20 cellular contexts compared by ENCODE assay signal in the genomic region with DNA sequence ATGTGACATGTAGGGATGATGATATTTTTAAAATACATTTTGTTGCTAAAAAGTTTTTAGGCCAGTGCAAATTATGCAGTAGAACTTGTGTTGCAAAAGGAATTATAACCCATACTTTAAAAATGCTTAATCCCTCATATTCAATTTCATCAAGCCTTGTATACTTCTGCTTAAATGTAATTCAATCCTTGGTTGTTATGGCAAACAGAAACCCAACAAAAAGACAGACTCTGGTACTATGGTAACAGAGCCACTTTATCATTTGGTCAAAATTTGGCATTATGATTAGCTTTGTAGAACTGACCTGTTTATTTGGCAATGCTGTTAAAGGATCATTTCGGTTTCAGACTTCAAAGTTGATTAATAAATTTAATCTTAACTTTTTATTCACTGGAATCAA.
DNase-seq lines count a peak whose midpoint lies in the region; ATAC-seq and TF ChIP-seq lines count a peak whose summit lies in the region.
"Had no signal": no experiment of that assay in that cellular context is flagged by ENCODE, and none has a peak within 500 bp of the region (broad histone marks: within the 10 kb centered on the region; RNA-seq: fewer than 3 reads in every experiment).

No MANE protein-coding gene starts in this region.

- no peak for TF ChIP-seq EP300 in SK-N-SH (IDR thresholded peaks at IDR 0.05; ENCODE audit: borderline replicate concordance in 1 of 2, low read depth in 1 of 2, low read length in 1 of 2)

- TF ChIP-seq POLR2A in esophagus squamous epithelium (IDR thresholded peaks at IDR 0.05): no peak

- intact Hi-C loops in Panc1 (cut with micrococcal nuclease; ENCODE audit: unreplicated experiment) (no loop called here), Right ventricle myocardium inferior (cut with DNase I) (no loop called here), esophagus squamous epithelium (cut with DNase I) (no loop called here)

- no peak overlapping the region for H2AFZ ChIP-seq in SK-N-SH (ENCODE audit: low read depth)

- WGBS in SK-N-SH (ENCODE audit: low lambda C conversion rate): 83% methylated on average over 1 of the region's 1 CpG
- 32 to 69% methylated on average over 1 of the region's 1 CpG for WGBS in esophagus squamous epithelium, 2 donors

- H3K27me3 ChIP-seq in SK-N-SH (ENCODE audit: insufficient read depth) (no peaks in the 10 kb centered on the region), Panc1 (ENCODE audit: control insufficient read depth, insufficient read depth, low read length) (no peaks in the 10 kb centered on the region), esophagus squamous epithelium (no peaks in the 10 kb centered on the region)
- H3K27me3 ChIP-seq: BE2C had no signal

- H3K4me1 ChIP-seq in SK-N-SH (ENCODE audit: control insufficient read depth in 1 of 2, insufficient read depth in 2 of 2, low read depth in 1 of 2, low read length in 1 of 2) (peaks cover 5 to 17% of the 10 kb centered on the region in 2 experiments; a peak in 3 of 4 replicates), Panc1 (ENCODE audit: control insufficient read depth, insufficient read depth, low read length) (no peaks in the 10 kb centered on the region), esophagus squamous epithelium (no peaks in the 10 kb centered on the region)

- H3K9me3 ChIP-seq in SK-N-SH (no peaks in the 10 kb centered on the region), Panc1 (ENCODE audit: control insufficient read depth, insufficient read depth, low read depth, low read length) (no peaks in the 10 kb centered on the region), esophagus squamous epithelium (no peaks in the 10 kb centered on the region)
- H3K9me3 ChIP-seq: BE2C had no signal

- POLR2A ChIA-PET in SK-N-SH (lab: Yijun Ruan, JAX): no interaction called here
- POLR2A ChIA-PET in Panc1 (lab: Charles Lee): no interaction called here

- H3K4me3 ChIP-seq in SK-N-SH (ENCODE audit: low read depth in 2 of 2, low read length in 1 of 2) (no peak overlapping the region), Panc1 (ENCODE audit: low read depth in 2 of 2, low read length in 2 of 2) (no peak overlapping the region), esophagus squamous epithelium (no peak overlapping the region)
- H3K4me3 ChIP-seq: K562 had no signal

- no peak for TF ChIP-seq RAD21 in SK-N-SH (IDR thresholded peaks at IDR 0.05; ENCODE audit: low read length)

- ATAC-seq in SK-N-SH treated with all-trans-retinoic acid at 6 μM for 48 hours (peak; percentile 71; the same call in 2 of the 3 replicates), Panc1 (no peak), Right ventricle myocardium inferior (no peak)
- ATAC-seq: K562 had no signal

- H3K9me2 ChIP-seq in SK-N-SH: no peaks in the 10 kb centered on the region

- H3K9ac ChIP-seq in SK-N-SH: no peak overlapping the region

- BruUV-seq in Panc1 (replicated peaks; lab: Mats Ljungman, UMichigan): TSS peak; percentile 5

- H3K36me3 ChIP-seq in SK-N-SH (replicated peaks in 1 of 2; ENCODE audit: control insufficient read depth in 1 of 2, insufficient read depth in 2 of 2, low read length in 1 of 2) (peaks cover 7 to 17% of the 10 kb centered on the region in 2 experiments), Panc1 (ENCODE audit: control insufficient read depth, insufficient read depth, low read length) (peaks cover 8% of the 10 kb centered on the region), esophagus squamous epithelium (peaks cover 0 to 29% (median 0%) of the 10 kb centered on the region in 3 donors)
- H3K36me3 ChIP-seq: BE2C had no signal

- CTCF ChIA-PET in SK-N-SH (lab: Yijun Ruan, JAX) (interaction anchor here (1.0 to 1.7 kb wide), 2 partner anchors 30 to 99 kb away, joined by 3 to 5 read pairs; no protein-coding TSS in a partner anchor), Panc1 (lab: Charles Lee) (no interaction called here)

- H3K79me2 ChIP-seq in SK-N-SH (ENCODE audit: insufficient read depth): no peaks in the 10 kb centered on the region

- in situ Hi-C loops in Panc1 (cut with HindIII; ENCODE audit: low pct_unique_long_range_greater_than_20kb, low sequenced_read_pairs): no loop called here

- no peaks in the 10 kb centered on the region for H3F3A ChIP-seq in SK-N-SH (replicated peaks; ENCODE audit: insufficient read depth)

- DNase-seq in NCI-H1092 treated with DMSO at 0.1 percent for 48 hours (lab: John Stamatoyannopoulos, UW) (peak; percentile 40), NCI-H1092 (lab: John Stamatoyannopoulos, UW) (no peak), SK-N-SH (no peak), Panc1 (ENCODE audit: low read depth, low spot score) (no peak), Right ventricle myocardium inferior (ENCODE audit: missing footprints) (no peak), epidermal melanocyte (ENCODE audit: insufficient read length, low spot score) (no peak), esophagus squamous epithelium (lab: John Stamatoyannopoulos, UW) (no peak)
- DNase-seq: BE2C; CD4-positive, CD25-positive, alpha-beta regulatory T cell; COR-L47; DMS 273 treated with DMSO at 0.1 percent for 48 hours; GF-D8; H9; NCI-H146; NCI-H2081 treated with DMSO at 0.1 percent for 48 hours; NK-92 treated with Interleukin-12 subunit alpha and Interleukin-12 subunit beta, amount 100 ng/mL, for 24 hours; SHP77 treated with DMSO at 0.1 percent for 48 hours; T-helper 1 cell had no signal

- TF ChIP-seq CTCF in SK-N-SH (IDR thresholded peaks at IDR 0.05) (no peak), Panc1 (IDR thresholded peaks at IDR 0.05) (no peak), esophagus squamous epithelium (IDR thresholded peaks at IDR 0.05) (no peak)

- H3K27ac ChIP-seq in SK-N-SH (ENCODE audit: low read depth in 2 of 2, low read length in 1 of 2): no peak overlapping the region
- no peak overlapping the region for H3K27ac ChIP-seq in Panc1 (ENCODE audit: low read length)
- no peak overlapping the region for H3K27ac ChIP-seq in esophagus squamous epithelium

- H3K4me2 ChIP-seq in SK-N-SH: no peak overlapping the region

- H4K20me1 ChIP-seq in SK-N-SH (ENCODE audit: insufficient read depth): no peaks in the 10 kb centered on the region

TF ChIP-seq in SK-N-SH treated with all-trans-retinoic acid at 6 μM for 48 hours, 23 proteins besides CTCF, POLR2A, EP300 and RAD21:
- TF ChIP-seq, protein P1, sequence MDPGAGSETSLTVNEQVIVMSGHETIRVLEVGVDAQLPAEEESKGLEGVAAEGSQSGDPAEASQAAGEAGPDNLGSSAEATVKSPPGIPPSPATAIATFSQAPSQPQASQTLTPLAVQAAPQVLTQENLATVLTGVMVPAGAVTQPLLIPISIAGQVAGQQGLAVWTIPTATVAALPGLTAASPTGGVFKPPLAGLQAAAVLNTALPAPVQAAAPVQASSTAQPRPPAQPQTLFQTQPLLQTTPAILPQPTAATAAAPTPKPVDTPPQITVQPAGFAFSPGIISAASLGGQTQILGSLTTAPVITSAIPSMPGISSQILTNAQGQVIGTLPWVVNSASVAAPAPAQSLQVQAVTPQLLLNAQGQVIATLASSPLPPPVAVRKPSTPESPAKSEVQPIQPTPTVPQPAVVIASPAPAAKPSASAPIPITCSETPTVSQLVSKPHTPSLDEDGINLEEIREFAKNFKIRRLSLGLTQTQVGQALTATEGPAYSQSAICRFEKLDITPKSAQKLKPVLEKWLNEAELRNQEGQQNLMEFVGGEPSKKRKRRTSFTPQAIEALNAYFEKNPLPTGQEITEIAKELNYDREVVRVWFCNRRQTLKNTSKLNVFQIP (CRISPR knock-in tag; IDR thresholded peaks at IDR 0.05; ENCODE audit: borderline replicate concordance, low read depth): no peak
- TF ChIP-seq ZFP3 (CRISPR knock-in tag; IDR thresholded peaks at IDR 0.05): no peak

TF ChIP-seq in SK-N-SH, 30 proteins besides CTCF, POLR2A, EP300 and RAD21:
- no peak for TF ChIP-seq POLR2AphosphoS5 (IDR thresholded peaks at IDR 0.05; ENCODE audit: low read depth, low read length)
- TF ChIP-seq ELF1 (IDR thresholded peaks at IDR 0.05): no peak
- TF ChIP-seq RFX5 (IDR thresholded peaks at IDR 0.05; ENCODE audit: low read length): no peak
- TF ChIP-seq MXI1 (IDR thresholded peaks at IDR 0.05; ENCODE audit: low read depth, low read length): no peak
- no peak for TF ChIP-seq FOXJ3 (CRISPR knock-in tag; IDR thresholded peaks at IDR 0.05)
- no peak for TF ChIP-seq USF1 (IDR thresholded peaks at IDR 0.05; ENCODE audit: borderline replicate concordance, low read depth)
- no peak for TF ChIP-seq IRF3 (IDR thresholded peaks at IDR 0.05; ENCODE audit: low read depth, low read length)
- TF ChIP-seq JUND (IDR thresholded peaks at IDR 0.05): no peak
- TF ChIP-seq EZH2phosphoT487 (IDR thresholded peaks at IDR 0.05; ENCODE audit: borderline replicate concordance, low read depth): no peak
- TF ChIP-seq YY1 (IDR thresholded peaks at IDR 0.05; ENCODE audit: low read depth): no peak
